ENCODE assay signal across 1 cellular context in genomic region chr10:131644287-131644686, GRCh38.
TF ChIP-seq lines count a peak whose summit lies in the region.

No MANE protein-coding gene starts in this region.

TF ChIP-seq in GM23338, 12 proteins besides CTCF, POLR2A, EP300 and RAD21 (continued from another document):
- no peak for TF ChIP-seq ZNF462 (CRISPR knock-in tag; IDR thresholded peaks at IDR 0.05)
